Comparison of ENCODE assay signal across 11 cellular contexts in genomic region chr12:122880155-122880605, GRCh38. TPM values are rescaled to one million over a fixed set of nuclear protein-coding genes. Genes with fewer than 3 reads are reported as not detected.
DNase-seq lines count a peak whose midpoint lies in the region; ATAC-seq and TF ChIP-seq lines count a peak whose summit lies in the region.
"Had no signal": no experiment of that assay in that cellular context is flagged by ENCODE, and none has a peak within 500 bp of the region (broad histone marks: within the 10 kb centered on the region; RNA-seq: fewer than 3 reads in every experiment).

No MANE protein-coding gene starts in this region.

- H2AK9ac ChIP-seq in IMR-90 (replicated peaks; ENCODE audit: low read depth, low read length, poor library complexity), result no peak overlapping the region

- H2AFZ ChIP-seq in IMR-90 (replicated peaks; ENCODE audit: low read length, poor library complexity), result no peak overlapping the region

- H2BK15ac ChIP-seq in IMR-90 (ENCODE audit: low read depth, low read length), result peak overlapping the region; percentile 18; the same call in 1 of the 3 replicates

- in situ Hi-C loops in IMR-90 (cut with MboI; ENCODE audit: low sequenced_read_pairs), result no loop called here

- H4K5ac ChIP-seq in IMR-90 (ENCODE audit: low read depth, low read length), result no peak overlapping the region

- H3K9ac ChIP-seq in IMR-90 (ENCODE audit: low read depth, low read length), result no peak overlapping the region

- ATAC-seq in IMR-90 (ENCODE audit: low read depth) (peak; percentile 72), T-helper 17 cell (no peak)
- no peak for ATAC-seq in stimulated activated effector memory CD8-positive, alpha-beta T cell treated with anti-CD3 and anti-CD28 coated beads, Interleukin-12 subunit alpha, Interleukin-12 subunit beta, amount 100 ng/mL, for 72 hours

- BruUV-seq in IMR-90 (replicated peaks; lab: Mats Ljungman, UMichigan), result no TSS peak

- H3K4me3 Mint-ChIP-seq in T-helper 17 cell, result no peak overlapping the region
- H3K4me3 Mint-ChIP-seq in stimulated activated effector memory CD8-positive, alpha-beta T cell treated with anti-CD3 and anti-CD28 coated beads, Interleukin-12 subunit alpha, Interleukin-12 subunit beta, amount 100 ng/mL, for 72 hours, result no peak overlapping the region
- H3K4me3 Mint-ChIP-seq: activated naive CD4-positive, alpha-beta T cell treated with anti-CD3 and anti-CD28 coated beads for 36 hours had no signal

- H4K8ac ChIP-seq in IMR-90 (ENCODE audit: low read depth in 2 of 2, low read length in 2 of 2), result peak overlapping the region in 1 of 2 experiments; percentile 1; a peak in 1 of 4 replicates

- no peak for TF ChIP-seq RAD21 in IMR-90 (IDR thresholded peaks at IDR 0.05; ENCODE audit: low read length)

- H3K36me3 ChIP-seq in IMR-90 (ENCODE audit: control insufficient read depth, insufficient read depth, low read length), result no peaks in the 10 kb centered on the region

- no peaks in the 10 kb centered on the region for H3K9me3 ChIP-seq in IMR-90 (ENCODE audit: control insufficient read depth, insufficient read depth, low read length)
- H3K9me3 ChIP-seq in T-helper 17 cell (ENCODE audit: control insufficient read depth, low read length, poor library complexity, severe bottlenecking), result no peaks in the 10 kb centered on the region
- H3K9me3 ChIP-seq: heart left ventricle had no signal

- peaks cover 24% of the 10 kb centered on the region for H3K4me1 ChIP-seq in IMR-90 (ENCODE audit: control insufficient read depth, insufficient read depth, low read length)

- H3K4me3 ChIP-seq in IMR-90 (ENCODE audit: insufficient read depth, low read depth, low read length), result no peak overlapping the region
- H3K4me3 ChIP-seq: heart left ventricle had no signal

- 0 out of 2 replicates have a peak overlapping the region, but pooled peaks have one; percentile 15 for H3K18ac ChIP-seq in IMR-90 (ENCODE audit: low read depth, low read length)

- H3K9me3 Mint-ChIP-seq in stimulated activated effector memory CD8-positive, alpha-beta T cell treated with anti-CD3 and anti-CD28 coated beads, Interleukin-12 subunit alpha, Interleukin-12 subunit beta, amount 100 ng/mL, for 72 hours, result peaks cover 2% of the 10 kb centered on the region

- dilution Hi-C loops in IMR-90 (cut with HindIII; ENCODE audit: low sequenced_read_pairs, unreplicated experiment), result no loop called here

- H3K27ac Mint-ChIP-seq in T-helper 17 cell, result peak overlapping the region; percentile 81
- peak overlapping the region; percentile 32 for H3K27ac Mint-ChIP-seq in stimulated activated effector memory CD8-positive, alpha-beta T cell treated with anti-CD3 and anti-CD28 coated beads, Interleukin-12 subunit alpha, Interleukin-12 subunit beta, amount 100 ng/mL, for 72 hours

- H3K4ac ChIP-seq in IMR-90 (ENCODE audit: low read depth, low read length), result peak overlapping the region; percentile 38; the same call in 1 of the 2 replicates

- H3K14ac ChIP-seq in IMR-90 (replicated peaks; ENCODE audit: low read depth, low read length), result 0 out of 2 replicates have a peak overlapping the region, but pooled peaks have one; percentile 10

- peaks cover 28% of the 10 kb centered on the region for H3K9me1 ChIP-seq in IMR-90 (ENCODE audit: insufficient read depth, low read length)

- TF ChIP-seq CTCF in IMR-90 (conservative IDR thresholded peaks at IDR 0.05; ENCODE audit: low read depth, low read length), result no peak

- peaks cover 81% of the 10 kb centered on the region for H4K20me1 ChIP-seq in IMR-90 (ENCODE audit: insufficient read depth, low read length)

- no peak for TF ChIP-seq POLR2A in IMR-90 (IDR thresholded peaks at IDR 0.05; ENCODE audit: low read depth, low read length)

- no peaks in the 10 kb centered on the region for H3K27me3 Mint-ChIP-seq in T-helper 17 cell

- peak overlapping the region; percentile 45; the same call in 1 of the 2 replicates for H3K27ac ChIP-seq in IMR-90 (ENCODE audit: insufficient read depth, low read length)

- intact Hi-C loops in IMR-90 (cut with micrococcal nuclease), result no loop called here

- no peak overlapping the region for H3K56ac ChIP-seq in IMR-90 (ENCODE audit: extremely low read depth, insufficient read depth, low read length)

- H2BK5ac ChIP-seq in IMR-90 (ENCODE audit: low read depth, low read length, poor library complexity, severe bottlenecking), result peak overlapping the region; percentile 58

- H3K23ac ChIP-seq in IMR-90 (ENCODE audit: low read depth, low read length), result peak overlapping the region; percentile 26; the same call in 1 of the 2 replicates

- no peaks in the 10 kb centered on the region for H3K36me3 Mint-ChIP-seq in T-helper 17 cell (ENCODE audit: low read depth)
- H3K36me3 Mint-ChIP-seq in stimulated activated effector memory CD8-positive, alpha-beta T cell treated with anti-CD3 and anti-CD28 coated beads, Interleukin-12 subunit alpha, Interleukin-12 subunit beta, amount 100 ng/mL, for 72 hours, result peaks cover 41% of the 10 kb centered on the region

- peaks cover 63% of the 10 kb centered on the region for H3K4me1 Mint-ChIP-seq in T-helper 17 cell
- H3K4me1 Mint-ChIP-seq in stimulated activated effector memory CD8-positive, alpha-beta T cell treated with anti-CD3 and anti-CD28 coated beads, Interleukin-12 subunit alpha, Interleukin-12 subunit beta, amount 100 ng/mL, for 72 hours, result peaks cover 96% of the 10 kb centered on the region

- DNase-seq in IMR-90 (peak; percentile 78), T-helper 17 cell (no peak), islet precursor cell (peak; percentile 34), NCI-H82 (lab: John Stamatoyannopoulos, UW) (no peak), SKM-1 treated with dmso at 0.1 percent for 144 hours (lab: John Stamatoyannopoulos, UW; ENCODE audit: unreplicated experiment) (no peak), HPDE6-E6E7 (ENCODE audit: extremely low spot score) (no peak)
- DNase-seq in stimulated activated effector memory CD8-positive, alpha-beta T cell treated with anti-CD3 and anti-CD28 coated beads, Interleukin-12 subunit alpha, Interleukin-12 subunit beta, amount 100 ng/mL, for 72 hours (ENCODE audit: low spot score in 2 of 2), result no peak
- DNase-seq in stimulated activated CD4-positive, alpha-beta T cell treated with anti-CD3 and anti-CD28 coated beads, Interleukin-1b, Interleukin-23, amount 100 ng/mL, for 48 hours, result no peak
- DNase-seq: activated CD4-positive, alpha-beta T cell treated with anti-CD3 and anti-CD28 coated beads, Interleukin-2, amount 50 U/mL, for 4 hours had no signal

- H2BK120ac ChIP-seq in IMR-90 (ENCODE audit: low read depth, low read length), result no peak overlapping the region

- peak overlapping the region; percentile 56 for H3K4me2 ChIP-seq in IMR-90 (ENCODE audit: low read depth, low read length)

- WGBS in IMR-90 (ENCODE audit: extremely low coverage in 2 of 2, insufficient read length in 1 of 2), 2 experiments, result 76% methylated on average over 4 of the region's 9 CpGs; no CpG with 5 or more reads in 1 of the 2 experiments

- H2BK20ac ChIP-seq in IMR-90 (ENCODE audit: low read depth, low read length), result no peak overlapping the region

- 0 out of 2 replicates have a peak overlapping the region, but pooled peaks have one; percentile 0 for H2AK5ac ChIP-seq in IMR-90 (ENCODE audit: low read depth, low read length)

- POLR2A ChIA-PET in IMR-90 (lab: Charles Lee; ENCODE audit: unreplicated experiment), result no interaction called here

- peaks cover 20 to 83% of the 10 kb centered on the region in 2 experiments for H3K79me1 ChIP-seq in IMR-90 (ENCODE audit: low read depth in 1 of 2, low read length in 2 of 2)

- CTCF ChIA-PET in IMR-90 (lab: Yijun Ruan, JAX), result interaction anchor here (0.9 to 1.0 kb wide), 2 partner anchors 9 to 12 kb away, joined by 3 to 4 read pairs; no protein-coding TSS in a partner anchor

- H3K27me3 ChIP-seq in IMR-90 (ENCODE audit: control insufficient read depth, insufficient read depth, low read length), result no peaks in the 10 kb centered on the region
- H3K27me3 ChIP-seq: heart left ventricle had no signal

- H4K91ac ChIP-seq in IMR-90 (ENCODE audit: insufficient read depth, low read depth, low read length), result 0 out of 2 replicates have a peak overlapping the region, but pooled peaks have one; percentile 8

TF ChIP-seq in IMR-90, 13 proteins besides CTCF, POLR2A, EP300 and RAD21:
- TF ChIP-seq ELK1 (IDR thresholded peaks at IDR 0.05; ENCODE audit: borderline replicate concordance, low read depth, low read length) (no peak), CEBPB (IDR thresholded peaks at IDR 0.05; ENCODE audit: low read depth, low read length) (peak; percentile 50), NFE2L2 (IDR thresholded peaks at IDR 0.05; ENCODE audit: low read depth, low read length) (no peak), MAZ (IDR thresholded peaks at IDR 0.05; ENCODE audit: borderline replicate concordance, low read depth, low read length) (no peak), RFX5 (IDR thresholded peaks at IDR 0.05; ENCODE audit: low read depth, low read length) (no peak)

RNA-seq across cellular contexts. Expression of gene VPS37B, which starts 15.7 kb away (rescaled TPM):
- total RNA-seq in IMR-90 (2012; rRNA removed), result 8.6 and 13.9 TPM in 2 replicates
- polyA plus RNA-seq in IMR-90 (2012; rRNA removed), result 25.7 and 29.9 TPM in 2 replicates
- 30.2 and 32.2 TPM in 2 replicates for polyA plus RNA-seq in IMR-90 (2012; cell fraction: cytosol; rRNA removed)
- 46.1 and 46.4 TPM in 2 replicates for polyA plus RNA-seq in IMR-90 (2012; cell fraction: nucleus; rRNA removed; ENCODE audit: low replicate concordance)
- total RNA-seq in T-helper 17 cell, result 10 to 100 TPM; 82.2 to 90.5 TPM

RNA-seq across cellular contexts. Expression of gene HIP1R, which starts 44.9 kb away (rescaled TPM):
- total RNA-seq in IMR-90 (2012; rRNA removed), result 9.7 and 13.8 TPM in 2 replicates
- polyA plus RNA-seq in IMR-90 (2012; rRNA removed), result 18.5 and 20.7 TPM in 2 replicates
- polyA plus RNA-seq in IMR-90 (2012; cell fraction: cytosol; rRNA removed), result 9.6 and 10.4 TPM in 2 replicates
- polyA plus RNA-seq in IMR-90 (2012; cell fraction: nucleus; rRNA removed; ENCODE audit: low replicate concordance), result 96.7 and 158 TPM in 2 replicates
- 10 to 100 TPM; 61.5 to 67.4 TPM for total RNA-seq in T-helper 17 cell

Comparison
In these comparisons a context has a peak if more than half of its experiments do, and no peak if none do; other contexts are left out.
1. DNase-seq: peak in IMR-90 (single experiment) and islet precursor cell (single experiment); none in T-helper 17 cell (0 of 3), stimulated activated effector memory CD8-positive, alpha-beta T cell treated with anti-CD3 and anti-CD28 coated beads, Interleukin-12 subunit alpha, Interleukin-12 subunit beta, amount 100 ng/mL, for 72 hours (0 of 2), stimulated activated CD4-positive, alpha-beta T cell treated with anti-CD3 and anti-CD28 coated beads, Interleukin-1b, Interleukin-23, amount 100 ng/mL, for 48 hours (single experiment), NCI-H82 (single experiment), SKM-1 treated with dmso at 0.1 percent for 144 hours (single experiment) and HPDE6-E6E7 (single experiment).